ENCODE assay signal across 26 cellular contexts in genomic region chr1:204222006-204222872, GRCh38. TPM values are rescaled to one million over a fixed set of nuclear protein-coding genes. Genes with fewer than 3 reads are reported as not detected.
DNase-seq lines count a peak whose midpoint lies in the region; ATAC-seq, FAIRE-seq and TF ChIP-seq lines count a peak whose summit lies in the region.
"Had no signal": no experiment of that assay in that cellular context is flagged by ENCODE, and none has a peak within 500 bp of the region (broad histone marks: within the 10 kb centered on the region; RNA-seq: fewer than 3 reads in every experiment).

No MANE protein-coding gene starts in this region.

- peak overlapping the region; percentile 28 for H3K23ac ChIP-seq in neuronal stem cell (ENCODE audit: low read depth, low read length, poor library complexity)

- H3K27me3 ChIP-seq in left ventricle myocardium inferior (ENCODE audit: low read depth) = no peaks in the 10 kb centered on the region
- no peaks in the 10 kb centered on the region for H3K27me3 ChIP-seq in bronchial epithelial cell (ENCODE audit: control insufficient read depth, insufficient read depth, low read length)
- H3K27me3 ChIP-seq in neuronal stem cell (ENCODE audit: control insufficient read depth in 3 of 3, insufficient read depth in 3 of 3, low read depth in 1 of 3, low read length in 3 of 3) = no peaks in the 10 kb centered on the region
- H3K27me3 ChIP-seq in WERI-Rb-1 (ENCODE audit: insufficient read depth, low read depth, severe bottlenecking) = no peaks in the 10 kb centered on the region
- H3K27me3 ChIP-seq: BLaER1 had no signal

- no peaks in the 10 kb centered on the region for H3K4me1 Mint-ChIP-seq in activated naive CD4-positive, alpha-beta T cell treated with anti-CD3 and anti-CD28 coated beads, Interleukin-2, amount 10 ng/mL, durations not matched to agents 7 days and 5 days

- no peak overlapping the region for H4K91ac ChIP-seq in neuronal stem cell (ENCODE audit: low read depth, low read length, poor library complexity)

- H3K4me1 ChIP-seq in left ventricle myocardium inferior (no peaks in the 10 kb centered on the region), neuronal stem cell (ENCODE audit: control insufficient read depth in 2 of 2, insufficient read depth in 1 of 2, low read depth in 1 of 2, low read length in 2 of 2) (peaks cover 0 to 2% of the 10 kb centered on the region in 2 donors)

- H2BK12ac ChIP-seq in neuronal stem cell (ENCODE audit: low read length) = no peak overlapping the region

- no peak overlapping the region for H3K4ac ChIP-seq in neuronal stem cell (ENCODE audit: low read length)

- intact Hi-C loops in cardiac septum (cut with DNase I) (no loop called here), left ventricle myocardium inferior (cut with micrococcal nuclease) (no loop called here)

- no peak overlapping the region for H3K4me2 ChIP-seq in neuronal stem cell (ENCODE audit: insufficient read depth, low read length, poor library complexity, severe bottlenecking)
- H3K4me2 ChIP-seq: BLaER1 had no signal

- H3K27ac Mint-ChIP-seq in activated naive CD4-positive, alpha-beta T cell treated with anti-CD3 and anti-CD28 coated beads, Interleukin-2, amount 10 ng/mL, durations not matched to agents 7 days and 5 days = no peak overlapping the region
- H3K27ac Mint-ChIP-seq: CD4-positive, alpha-beta memory T cell had no signal

- DNase-seq in cardiac septum (ENCODE audit: low spot score) = peak; percentile 74
- DNase-seq in left ventricle myocardium inferior = no peak
- no peak for DNase-seq in bronchial epithelial cell (ENCODE audit: low read depth)
- DNase-seq in neuronal stem cell (ENCODE audit: low spot score) = no peak
- no peak for DNase-seq in activated naive CD4-positive, alpha-beta T cell treated with anti-CD3 and anti-CD28 coated beads, Interleukin-2, amount 10 ng/mL, durations not matched to agents 7 days and 5 days
- DNase-seq in GM19239 (ENCODE audit: insufficient read length, low spot score) = no peak
- no peak for DNase-seq in WERI-Rb-1
- DNase-seq: 8988T; Calu3; CD4-positive, alpha-beta memory T cell; DMS 273 treated with DMSO at 0.1 percent for 48 hours; DMS53; DND-41; EL; H9; IMR-90; KBM-7 had no signal

- H2BK5ac ChIP-seq in neuronal stem cell (ENCODE audit: low read length) = no peak overlapping the region

- FAIRE-seq in bronchial epithelial cell (lab: Jason Lieb, UNC) = peak; percentile 47
- FAIRE-seq in GM19239 (lab: Jason Lieb, UNC) = no peak
- FAIRE-seq: G401.6, GM12891, H1, HTR-8/SVneo had no signal

- H3K4me3 ChIP-seq in left ventricle myocardium inferior (no peak overlapping the region), bronchial epithelial cell (ENCODE audit: low read depth, low read length) (no peak overlapping the region), neuronal stem cell (ENCODE audit: low read length in 2 of 2) (no peak overlapping the region), WERI-Rb-1 (ENCODE audit: low read depth, low read length) (no peak overlapping the region)
- H3K4me3 ChIP-seq: BLaER1 had no signal

- H3K36me3 ChIP-seq in left ventricle myocardium inferior = peaks cover 27% of the 10 kb centered on the region
- no peaks in the 10 kb centered on the region for H3K36me3 ChIP-seq in bronchial epithelial cell (ENCODE audit: control insufficient read depth, insufficient read depth, low read length)
- H3K36me3 ChIP-seq in neuronal stem cell (replicated peaks in 1 of 2; ENCODE audit: control insufficient read depth in 2 of 2, insufficient read depth in 2 of 2, low read length in 2 of 2) = peaks cover 0 to 19% of the 10 kb centered on the region in 2 donors
- no peaks in the 10 kb centered on the region for H3K36me3 ChIP-seq in WERI-Rb-1
- H3K36me3 ChIP-seq: BLaER1 had no signal

- H2AFZ ChIP-seq in neuronal stem cell (ENCODE audit: low read length) = no peak overlapping the region

- H3K36me3 Mint-ChIP-seq in activated naive CD4-positive, alpha-beta T cell treated with anti-CD3 and anti-CD28 coated beads, Interleukin-2, amount 10 ng/mL, durations not matched to agents 7 days and 5 days = no peaks in the 10 kb centered on the region
- H3K36me3 Mint-ChIP-seq: CD14-positive monocyte; CD4-positive, alpha-beta memory T cell had no signal

- no peak overlapping the region for H3K18ac ChIP-seq in neuronal stem cell (ENCODE audit: low read length)

- H3K9ac ChIP-seq in neuronal stem cell (ENCODE audit: low read depth, low read length, poor library complexity) = no peak overlapping the region
- H3K9ac ChIP-seq: BLaER1 had no signal

- H3K4me3 Mint-ChIP-seq in activated naive CD4-positive, alpha-beta T cell treated with anti-CD3 and anti-CD28 coated beads, Interleukin-2, amount 10 ng/mL, durations not matched to agents 7 days and 5 days = no peak overlapping the region
- H3K4me3 Mint-ChIP-seq: CD14-positive monocyte; CD4-positive, alpha-beta memory T cell; H9 had no signal

- H3K27ac ChIP-seq in left ventricle myocardium inferior (replicated peaks) (no peak overlapping the region), neuronal stem cell (replicated peaks; ENCODE audit: low read length) (no peak overlapping the region), WERI-Rb-1 (no peak overlapping the region)
- H3K27ac ChIP-seq: BLaER1 had no signal

- H2BK15ac ChIP-seq in neuronal stem cell (ENCODE audit: low read length) = no peak overlapping the region

- WGBS in neuronal stem cell (ENCODE audit: extremely low coverage in 2 of 2, insufficient read length in 2 of 2, insufficient replicate concordance in 1 of 2), 2 donors = no CpG with 5 or more reads among the region's 8 CpGs

- H3K27me3 Mint-ChIP-seq in activated naive CD4-positive, alpha-beta T cell treated with anti-CD3 and anti-CD28 coated beads, Interleukin-2, amount 10 ng/mL, durations not matched to agents 7 days and 5 days = peaks cover 7% of the 10 kb centered on the region

- CTCF ChIA-PET in activated naive CD4-positive, alpha-beta T cell treated with anti-CD3 and anti-CD28 coated beads, Interleukin-2, amount 10 ng/mL, durations not matched to agents 7 days and 5 days (lab: Charles Lee) = no interaction called here

- H2BK120ac ChIP-seq in neuronal stem cell (ENCODE audit: low read depth, low read length) = no peak overlapping the region

- no peak overlapping the region for H2AK5ac ChIP-seq in neuronal stem cell (ENCODE audit: low read depth, low read length)

- H3K14ac ChIP-seq in neuronal stem cell (ENCODE audit: low read length) = no peak overlapping the region

- TF ChIP-seq CTCF in left ventricle myocardium inferior (IDR thresholded peaks at IDR 0.05; ENCODE audit: borderline replicate concordance) (no peak), bronchial epithelial cell (IDR thresholded peaks at IDR 0.05; ENCODE audit: insufficient read depth, low read length, severe bottlenecking) (no peak), WERI-Rb-1 (IDR thresholded peaks at IDR 0.05; ENCODE audit: low read depth, low read length) (no peak)

- H3K9me3 ChIP-seq in left ventricle myocardium inferior (replicated peaks) (no peaks in the 10 kb centered on the region), neuronal stem cell (replicated peaks in 1 of 2; ENCODE audit: control insufficient read depth in 2 of 2, insufficient read depth in 1 of 2, low read depth in 1 of 2, low read length in 2 of 2) (no peaks in the 10 kb centered on the region), WERI-Rb-1 (ENCODE audit: severe bottlenecking) (no peaks in the 10 kb centered on the region)
- H3K9me3 ChIP-seq: BLaER1 had no signal

- H3K79me1 ChIP-seq in neuronal stem cell (ENCODE audit: low read depth, low read length) = no peaks in the 10 kb centered on the region

- no peaks in the 10 kb centered on the region for H3K9me3 Mint-ChIP-seq in activated naive CD4-positive, alpha-beta T cell treated with anti-CD3 and anti-CD28 coated beads, Interleukin-2, amount 10 ng/mL, durations not matched to agents 7 days and 5 days
- H3K9me3 Mint-ChIP-seq: CD4-positive, alpha-beta memory T cell; H9 had no signal

- no peak overlapping the region for H4K8ac ChIP-seq in neuronal stem cell (ENCODE audit: low read depth, low read length)

- no peak for ATAC-seq in HG03439 (IDR thresholded peaks at IDR 0.05; ENCODE audit: unreplicated experiment)

RNA-seq across cellular contexts. Expression of gene GOLT1A, which starts 8.5 kb away (rescaled TPM):
- total RNA-seq in cardiac septum (not detected), left ventricle myocardium inferior (not detected), bronchial epithelial cell (1.2 and 1.8 TPM in 2 replicates)
- polyA plus RNA-seq in neuronal stem cell (2013, experiment 1 of 2) = 0.22 TPM
- polyA plus RNA-seq in neuronal stem cell (2013, experiment 2 of 2) = 0.29 TPM
- total RNA-seq: A673, IMR-90 had no signal
- polyA plus RNA-seq: AG04450, CD14-positive monocyte had no signal

RNA-seq across cellular contexts. Expression of gene KISS1, which starts 25.9 kb away (rescaled TPM):
- total RNA-seq in cardiac septum (not detected), left ventricle myocardium inferior (not detected), bronchial epithelial cell (not detected in 2 replicates)
- not detected for polyA plus RNA-seq in neuronal stem cell (2013, experiment 1 of 2)
- polyA plus RNA-seq in neuronal stem cell (2013, experiment 2 of 2) = not detected
- total RNA-seq: A673; Calu3; CD4-positive, alpha-beta memory T cell; H1 had no signal
- polyA plus RNA-seq: CD14-positive monocyte; CD4-positive, alpha-beta memory T cell had no signal

RNA-seq across cellular contexts. Expression of gene REN, which starts 56.1 kb away (rescaled TPM):
- total RNA-seq in cardiac septum = not detected
- total RNA-seq in left ventricle myocardium inferior = not detected
- 0.26 TPM in 2 replicates for total RNA-seq in bronchial epithelial cell
- polyA plus RNA-seq in neuronal stem cell (2013, experiment 1 of 2) = not detected
- polyA plus RNA-seq in neuronal stem cell (2013, experiment 2 of 2) = not detected
- total RNA-seq: A673; Calu3; CD4-positive, alpha-beta memory T cell; H1; H9 had no signal
- polyA plus RNA-seq: CD14-positive monocyte; CD4-positive, alpha-beta memory T cell had no signal
